In genomic region chr15:75451674-75452363, GRCh38 we compare ENCODE assay signal across 8 cellular contexts. TPM values are rescaled to one million over a fixed set of nuclear protein-coding genes. Genes with fewer than 3 reads are reported as not detected.
A peak's percentile ranks its signal among the peaks of the same experiment; 100 is the strongest.
DNase-seq lines count a peak whose midpoint lies in the region; ATAC-seq, FAIRE-seq and TF ChIP-seq lines count a peak whose summit lies in the region.

Gene SIN3A (minus strand): TSS chr15:75451690. CDS start chr15:75430375, 21,315 bp downstream.

- H3K4me2 ChIP-seq in mammary epithelial cell (ENCODE audit: insufficient read depth, low read depth, low read length): peak within 1 kb of the TSS; percentile 92

- H3K4me1 ChIP-seq in mammary epithelial cell (ENCODE audit: insufficient read depth, low read length) (peaks cover 27% of the 10 kb centered on the region), iPS-20b (ENCODE audit: insufficient read depth, low read length) (peaks cover 5% of the 10 kb centered on the region; the same call in 1 of the 2 replicates)

- peak within 1 kb of the TSS; percentile 76 for H2AFZ ChIP-seq in mammary epithelial cell (ENCODE audit: low read depth, low read length)

- intact Hi-C loops in mammary epithelial cell (cut with micrococcal nuclease): loop anchor here (2.0 kb wide), 2 partner anchors 189 to 231 kb away; partner anchors contain the start of gene IMP3

- CTCF ChIA-PET in mammary epithelial cell (lab: Charles Lee; ENCODE audit: low non-redundant PET): interaction anchor here (0.6 to 3.0 kb wide), 6 partner anchors 83 to 1767 kb away, joined by 3 to 11 read pairs (median 8); partner anchors contain the start of gene IMP3

- H3K27me3 ChIP-seq in WERI-Rb-1 (ENCODE audit: insufficient read depth, low read depth, severe bottlenecking) (no peaks in the 10 kb centered on the region), mammary epithelial cell (ENCODE audit: insufficient read depth, low read length) (no peaks in the 10 kb centered on the region), iPS-20b (ENCODE audit: insufficient read depth, low read length) (no peaks in the 10 kb centered on the region)

- H3K36me3 ChIP-seq in WERI-Rb-1: peaks cover 10% of the 10 kb centered on the region
- H3K36me3 ChIP-seq in mammary epithelial cell (ENCODE audit: insufficient read depth, low read length): no peaks in the 10 kb centered on the region
- peaks cover 10% of the 10 kb centered on the region; the same call in 1 of the 2 replicates for H3K36me3 ChIP-seq in iPS-20b (ENCODE audit: insufficient read depth, low read depth, low read length)

- peaks cover 48% of the 10 kb centered on the region for H3K79me2 ChIP-seq in mammary epithelial cell (ENCODE audit: insufficient read depth, low read length)

- H3K4me3 ChIP-seq in WERI-Rb-1 (ENCODE audit: low read depth, low read length) (peak within 1 kb of the TSS; percentile 83), mammary epithelial cell (replicated peaks in 1 of 3; ENCODE audit: insufficient read depth in 1 of 3, low read depth in 2 of 3, low read length in 3 of 3) (peak within 1 kb of the TSS; percentile 80 to 99 (median 95)), iPS-20b (ENCODE audit: low read length) (peak within 1 kb of the TSS; percentile 92), skin epidermis (peak within 1 kb of the TSS; percentile 66 to 97 (median 93))

- DNase-seq in NCI-H2227 (lab: John Stamatoyannopoulos, UW; ENCODE audit: unreplicated experiment) (peak; percentile 100), WERI-Rb-1 (peak; percentile 100), mammary epithelial cell (peak; percentile 100)

- ATAC-seq in GM18870 (IDR thresholded peaks at IDR 0.05; ENCODE audit: unreplicated experiment) (peak; percentile 52), HG03139 (IDR thresholded peaks at IDR 0.05; ENCODE audit: unreplicated experiment) (peak; percentile 37)

- BruUV-seq in mammary epithelial cell (replicated peaks; lab: Mats Ljungman, UMichigan): no TSS peak

- peak; percentile 99 for FAIRE-seq in A204.1 (lab: Jason Lieb, UNC)

- in situ Hi-C loops in mammary epithelial cell (cut with MboI; ENCODE audit: low sequenced_read_pairs in 2 of 2): no loop called here

- H4K20me1 ChIP-seq in mammary epithelial cell (ENCODE audit: insufficient read depth, low read length): peaks cover 3% of the 10 kb centered on the region

- H3K9me3 ChIP-seq in WERI-Rb-1 (ENCODE audit: severe bottlenecking): no peaks in the 10 kb centered on the region
- H3K9me3 ChIP-seq in mammary epithelial cell (replicated peaks; ENCODE audit: insufficient read depth, low read length): no peaks in the 10 kb centered on the region
- no peaks in the 10 kb centered on the region for H3K9me3 ChIP-seq in iPS-20b (ENCODE audit: insufficient read depth, low read depth, low read length)

- 2% methylated on average over 24 of the region's 39 CpGs for WGBS in mammary epithelial cell (ENCODE audit: low coverage, missing lambda C conversion rate)

- TF ChIP-seq CTCF in WERI-Rb-1 (IDR thresholded peaks at IDR 0.05; ENCODE audit: low read depth, low read length) (no peak), mammary epithelial cell (conservative IDR thresholded peaks at IDR 0.05 in 1 of 2, IDR thresholded peaks at IDR 0.05 in 1 of 2; ENCODE audit: extremely low read depth in 1 of 2, insufficient read depth in 1 of 2, low read depth in 1 of 2, low read length in 2 of 2) (no peak)

- H3K27ac ChIP-seq in WERI-Rb-1 (peak within 1 kb of the TSS; percentile 96), mammary epithelial cell (ENCODE audit: insufficient read depth, low read depth, low read length) (peak within 1 kb of the TSS; percentile 87), iPS-20b (ENCODE audit: low read length) (peak within 1 kb of the TSS; percentile 91), skin epidermis (peak within 1 kb of the TSS; percentile 79 to 98 (median 93))

- H3K9ac ChIP-seq in mammary epithelial cell (ENCODE audit: insufficient read depth, low read length) (peak within 1 kb of the TSS; percentile 87), iPS-20b (ENCODE audit: low read depth, low read length) (peak within 1 kb of the TSS; percentile 94)

- dilution Hi-C loops in mammary epithelial cell (cut with HindIII; ENCODE audit: low sequenced_read_pairs): no loop called here

RNA-seq across cellular contexts. Expression of gene SIN3A, which starts in this region (rescaled TPM):
- 10 to 100 TPM; 37.7 to 41.2 TPM for total RNA-seq in mammary epithelial cell
- 33.0 TPM for polyA plus RNA-seq in mammary epithelial cell
- polyA minus RNA-seq in mammary epithelial cell: 46.2 TPM

Comparison
In these comparisons a context has a peak if more than half of its experiments do, and no peak if none do; other contexts are left out.
1. Peak in every context shown above with its lines: DNase-seq, ATAC-seq, H3K4me3 ChIP-seq and H3K27ac ChIP-seq.